In the genomic region with DNA sequence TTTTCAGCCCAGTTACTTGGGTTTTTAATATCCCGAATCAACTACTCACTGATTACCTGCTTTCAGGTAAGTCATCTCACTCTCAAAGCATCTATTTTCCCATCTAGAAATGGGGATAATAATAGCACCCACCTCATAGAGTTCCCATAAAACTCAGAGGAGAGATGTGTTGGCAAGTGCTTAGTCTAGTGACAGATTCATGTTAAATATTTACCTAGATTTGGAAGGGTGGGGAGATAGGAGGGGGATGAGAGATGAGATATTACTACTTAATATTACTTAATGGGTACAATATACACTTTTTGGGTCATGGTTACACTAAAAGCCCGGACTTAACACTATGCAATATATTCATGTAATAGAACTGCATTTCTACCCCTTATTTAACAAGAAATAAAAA, we compare ENCODE assay signal across 38 cellular contexts. TPM values are rescaled to one million over a fixed set of nuclear protein-coding genes. Genes with fewer than 3 reads are reported as not detected.
"Had no signal": no experiment of that assay in that cellular context is flagged by ENCODE, and none has a peak within 500 bp of the region (broad histone marks: within the 10 kb centered on the region; RNA-seq: fewer than 3 reads in every experiment).

No MANE protein-coding gene starts in this region.

- H3K4me3 ChIP-seq: MG63 had no signal

- DNase-seq: Karpas-422, Kasumi-1, MG63, MV-4-11, NCI-H1048, NCI-H1092, NCI-H1092 treated with DMSO at 0.1 percent for 48 hours, NCI-H1105, NCI-H1105 treated with DMSO at 0.1 percent for 48 hours, NCI-H1417, NCI-H1417 treated with DMSO at 0.1 percent for 48 hours, NCI-H1436, NCI-H1436 treated with DMSO at 0.1 percent for 48 hours, NCI-H146, NCI-H1694, NCI-H1694 treated with DMSO at 0.1 percent for 48 hours, NCI-H187, NCI-H187 treated with DMSO at 0.1 percent for 48 hours, NCI-H1930, NCI-H2029, NCI-H2029 treated with DMSO at 0.1 percent for 48 hours, NCI-H2081, NCI-H2081 treated with DMSO at 0.1 percent for 48 hours, NCI-H2107, NCI-H2171, NCI-H2171 treated with DMSO at 0.1 percent for 48 hours, NCI-H2227 treated with DMSO at 0.1 percent for 48 hours, NCI-H226, NCI-H345, NCI-H446, NCI-H446 treated with DMSO at 0.1 percent for 48 hours, NCI-H510A, NCI-H510A treated with DMSO at 0.1 percent for 48 hours had no signal

- H3K36me3 ChIP-seq: MG63 had no signal

- H3K9ac ChIP-seq: KMS-11 had no signal

- H3K27me3 ChIP-seq: MG63 had no signal

- H3K27ac ChIP-seq: KMS-11 had no signal

- H3K9me3 ChIP-seq: MG63 had no signal

- H3K4me2 ChIP-seq: KMS-11 had no signal

RNA-seq across cellular contexts. Expression of a gene that starts 7.0 kb away (rescaled TPM):
- total RNA-seq: LHCN-M2, M059J, MCF 10A, NCI-H460 had no signal
